21 cellular contexts compared by ENCODE assay signal in the genomic region with DNA sequence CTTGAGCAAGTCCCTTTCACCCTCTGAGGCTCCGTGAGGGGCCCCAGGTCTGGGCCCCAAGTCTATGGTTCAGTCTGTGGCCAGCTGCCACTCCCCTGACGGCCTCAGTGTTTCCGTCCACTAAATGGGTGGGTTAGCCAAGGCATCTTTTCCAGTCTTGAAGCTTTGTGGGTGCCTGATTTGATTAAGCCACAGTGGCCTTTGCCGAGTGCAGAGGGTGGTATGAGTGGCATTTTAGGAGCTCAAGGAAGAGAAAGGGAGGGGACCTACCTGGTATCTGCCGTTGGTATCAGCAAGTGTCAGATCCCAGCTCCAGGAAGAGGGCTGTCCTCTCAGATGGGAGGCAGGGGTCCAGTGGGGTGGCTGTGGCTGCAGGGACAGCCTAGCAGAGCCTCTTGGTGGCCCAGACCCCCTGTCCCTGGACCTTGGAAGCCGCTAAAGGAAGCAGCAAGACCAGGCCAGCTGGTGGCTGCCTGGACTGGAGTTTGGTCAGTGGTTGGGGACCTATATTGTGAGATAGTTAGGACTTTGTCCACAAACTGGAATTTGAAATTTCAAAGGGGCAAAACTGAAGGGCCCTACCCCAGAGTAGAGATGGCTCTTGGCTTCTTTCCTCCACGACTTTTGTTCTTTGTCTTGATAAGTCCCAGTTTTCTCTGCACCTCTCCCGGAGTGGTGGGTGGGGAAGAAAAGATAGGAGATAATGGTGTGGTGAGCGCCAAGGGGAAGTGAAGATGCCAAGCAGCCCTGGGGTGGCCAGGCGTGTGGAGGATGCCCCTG. TPM values are rescaled to one million over a fixed set of nuclear protein-coding genes. Genes with fewer than 3 reads are reported as not detected.
A peak's percentile ranks its signal among the peaks of the same experiment; 100 is the strongest.
DNase-seq lines count a peak whose midpoint lies in the region; ATAC-seq, FAIRE-seq and TF ChIP-seq lines count a peak whose summit lies in the region.
"Had no signal": no experiment of that assay in that cellular context is flagged by ENCODE, and none has a peak within 500 bp of the region (broad histone marks: within the 10 kb centered on the region; RNA-seq: fewer than 3 reads in every experiment).

No MANE protein-coding gene starts in this region.

- 23% methylated on average over 10 of the region's 10 CpGs for WGBS in HepG2 (ENCODE audit: low lambda C conversion rate)
- WGBS in small intestine, 3 donors = 21 to 58% (median 32%) methylated on average over 10 of the region's 10 CpGs

- peaks cover 58% of the 10 kb centered on the region for H3K79me2 ChIP-seq in HepG2 (ENCODE audit: insufficient read depth, low read length)

- intact Hi-C loops in HepG2 (cut with micrococcal nuclease; ENCODE audit: unreplicated experiment) (loop anchor here (2.0 kb wide), 3 partner anchors 39 to 75 kb away; no protein-coding TSS in a partner anchor), Calu3 (cut with micrococcal nuclease; ENCODE audit: unreplicated experiment) (no loop called here)

- no peak overlapping the region for H3K27ac Mint-ChIP-seq in Calu3 (ENCODE audit: unreplicated experiment)
- H3K27ac Mint-ChIP-seq: H9, HFFc6 had no signal

- no peaks in the 10 kb centered on the region for H3K9me3 Mint-ChIP-seq in Calu3 (ENCODE audit: low read depth, unreplicated experiment)
- H3K9me3 Mint-ChIP-seq: H9, HFFc6 had no signal

- ATAC-seq in HepG2 = peak; percentile 39

- no peaks in the 10 kb centered on the region for H4K20me1 ChIP-seq in HepG2 (ENCODE audit: insufficient read depth, low read length)

- H3K4me1 ChIP-seq in duodenal mucosa (ENCODE audit: control insufficient read depth in 1 of 2, insufficient read depth in 2 of 2, low read length in 2 of 2) = peaks cover 50 to 67% of the 10 kb centered on the region in 2 donors
- H3K4me1 ChIP-seq in HepG2 (ENCODE audit: insufficient read depth, low read length) = peaks cover 96% of the 10 kb centered on the region
- H3K4me1 ChIP-seq in small intestine (ENCODE audit: control insufficient read depth in 2 of 2, insufficient read depth in 1 of 2, low read depth in 1 of 2, low read length in 1 of 2) = peaks cover 0 to 11% of the 10 kb centered on the region in 2 donors
- H3K4me1 ChIP-seq: BE2C had no signal

- peaks cover 5% of the 10 kb centered on the region for H3K36me3 Mint-ChIP-seq in Calu3 (ENCODE audit: insufficient read depth, unreplicated experiment)

- peaks cover 32% of the 10 kb centered on the region for H3K4me1 Mint-ChIP-seq in Calu3 (ENCODE audit: low read depth, unreplicated experiment)

- H3K27ac ChIP-seq in duodenal mucosa (ENCODE audit: low read depth, low read length) = peak overlapping the region; percentile 28
- H3K27ac ChIP-seq in HepG2 (ENCODE audit: extremely low read length, insufficient read depth, low read length) = peak overlapping the region; percentile 94
- H3K27ac ChIP-seq in small intestine (ENCODE audit: low read depth in 1 of 2, low read length in 1 of 2) = peak overlapping the region; percentile 47 to 90

- H3K27me3 ChIP-seq in duodenal mucosa (ENCODE audit: control insufficient read depth in 1 of 2, insufficient read depth in 2 of 2, low read length in 2 of 2) (no peaks in the 10 kb centered on the region), HepG2 (ENCODE audit: control insufficient read depth in 1 of 2, insufficient read depth in 2 of 2, low read length in 2 of 2) (no peaks in the 10 kb centered on the region), small intestine (ENCODE audit: control insufficient read depth in 2 of 2, insufficient read depth in 2 of 2, low read length in 2 of 2) (no peaks in the 10 kb centered on the region)
- H3K27me3 ChIP-seq: BE2C had no signal

- in situ Hi-C loops in HepG2 (cut with HindIII; ENCODE audit: extremely low pct_ligation_motif_present, low pct_unique_long_range_greater_than_20kb) = no loop called here

- peak overlapping the region; percentile 89 for H3K4me2 ChIP-seq in HepG2 (ENCODE audit: low read depth, low read length)

- no peak overlapping the region for H3K4me3 Mint-ChIP-seq in Calu3 (ENCODE audit: low read depth, unreplicated experiment)
- H3K4me3 Mint-ChIP-seq: H9, HFFc6 had no signal

- no peak overlapping the region for H2AFZ ChIP-seq in HepG2 (ENCODE audit: low read length)

- CTCF ChIA-PET in HepG2 (lab: Yijun Ruan, JAX; ENCODE audit: low intra/inter-chr PET ratio, low total read pairs) (no interaction called here), Calu3 (lab: Charles Lee) (interaction anchor here (0.6 to 1.7 kb wide), 4 partner anchors 11 to 214 kb away, joined by 3 to 6 read pairs (median 4); no protein-coding TSS in a partner anchor)

- peak in 1 of 2 experiments; percentile 68; a peak in 2 of 4 replicates for TF ChIP-seq POLR2A in HepG2 (IDR thresholded peaks at IDR 0.05; ENCODE audit: insufficient read depth in 1 of 2, low read depth in 2 of 2, low read length in 2 of 2)
- no peak for TF ChIP-seq POLR2A in GM12891 (IDR thresholded peaks at IDR 0.05; ENCODE audit: low read depth, low read length)

- TF ChIP-seq EP300 in HepG2 (IDR thresholded peaks at IDR 0.05; ENCODE audit: low read depth in 2 of 2, low read length in 2 of 2) = peak in 1 of 2 experiments; percentile 64; a peak in 1 of 4 replicates
- no peak for TF ChIP-seq EP300 in HepG2 (CRISPR knock-in tag; IDR thresholded peaks at IDR 0.05; ENCODE audit: borderline replicate concordance)

- BruUV-seq in HepG2 (replicated peaks; lab: Mats Ljungman, UMichigan) = TSS peak; percentile 54
- BruUV-seq in Calu3 (replicated peaks; lab: Mats Ljungman, UMichigan) = no TSS peak

- peak; percentile 28; the same call in 1 of the 2 replicates for TF ChIP-seq CTCF in HepG2 (CRISPR knock-in tag; IDR thresholded peaks at IDR 0.05)
- no peak for TF ChIP-seq CTCF in Calu3 (IDR thresholded peaks at IDR 0.05; ENCODE audit: unreplicated experiment)

- POLR2A ChIA-PET in HepG2 (lab: Yijun Ruan, JAX) = interaction anchor here (0.9 to 10.8 kb wide), 30 partner anchors 7 to 846 kb away, joined by 3 to 556 read pairs (median 8); partner anchors contain the start of genes FITM2, HNF4A, OSER1 and SERINC3

- H3K36me3 ChIP-seq in duodenal mucosa (ENCODE audit: control insufficient read depth in 1 of 2, insufficient read depth in 2 of 2, low read length in 2 of 2) = peaks cover 0 to 12% of the 10 kb centered on the region in 2 donors
- peaks cover 12 to 13% of the 10 kb centered on the region in 2 experiments for H3K36me3 ChIP-seq in HepG2 (replicated peaks in 1 of 2; ENCODE audit: control insufficient read depth in 1 of 2, insufficient read depth in 2 of 2, low read length in 2 of 2)
- no peaks in the 10 kb centered on the region for H3K36me3 ChIP-seq in small intestine (ENCODE audit: control insufficient read depth in 2 of 2, insufficient read depth in 2 of 2, low read length in 2 of 2)
- H3K36me3 ChIP-seq: BE2C had no signal

- DNase-seq in OCI-M1 (lab: John Stamatoyannopoulos, UW) (peak; percentile 25), HepG2 (ENCODE audit: low spot score) (peak; percentile 65), small intestine (peak; percentile 82), D341Med (ENCODE audit: low spot score) (no peak), GM12891 (ENCODE audit: insufficient read length, low spot score) (no peak), Calu3 (no peak)
- DNase-seq: BE2C, GDM1, H9, HFFc6, KBM-7, MM.1S, NCI-H1048, NCI-H1417 treated with DMSO at 0.1 percent for 48 hours, NCI-H187, NCI-H446, NCI-H526, RPMI8226, SHP77 had no signal

- no peaks in the 10 kb centered on the region for H3K9me3 ChIP-seq in duodenal mucosa (ENCODE audit: control insufficient read depth in 1 of 2, low read length in 2 of 2)
- H3K9me3 ChIP-seq in HepG2 (ENCODE audit: low read length) = no peaks in the 10 kb centered on the region
- no peaks in the 10 kb centered on the region for H3K9me3 ChIP-seq in small intestine (ENCODE audit: control insufficient read depth, low read depth)
- H3K9me3 ChIP-seq: BE2C had no signal

- H3K4me3 ChIP-seq in duodenal mucosa (ENCODE audit: low read depth in 1 of 2, low read length in 2 of 2) (peak overlapping the region; percentile 33 to 60), HepG2 (replicated peaks in 1 of 3; ENCODE audit: insufficient read depth in 1 of 3, low read depth in 2 of 3, low read length in 3 of 3) (peak overlapping the region; percentile 39 to 74 (median 48)), small intestine (ENCODE audit: low read depth in 1 of 2, low read length in 2 of 2) (peak overlapping the region in 1 of 2 donors; percentile 66)

- FAIRE-seq in HepG2 (lab: Jason Lieb, UNC) (peak; percentile 51), small intestine (lab: Jason Lieb, UNC) (no peak), GM12891 (lab: Jason Lieb, UNC) (no peak)
- FAIRE-seq: A204.1 had no signal

- H3K27me3 Mint-ChIP-seq in Calu3 (ENCODE audit: unreplicated experiment) = no peaks in the 10 kb centered on the region

- no peak; the same call in none of the 2 replicates for TF ChIP-seq RAD21 in HepG2 (CRISPR knock-in tag; IDR thresholded peaks at IDR 0.05)

- peak overlapping the region; percentile 54 to 73 for H3K9ac ChIP-seq in duodenal mucosa (ENCODE audit: low read depth in 1 of 2, low read length in 2 of 2)
- peak overlapping the region; percentile 68 for H3K9ac ChIP-seq in HepG2 (ENCODE audit: insufficient read depth, low read depth, low read length)

RNA-seq across cellular contexts. Expression of gene HNF4A, which starts 39.9 kb away (rescaled TPM):
- 169 and 190 TPM in 2 replicates for total RNA-seq in HepG2 (2016; rRNA removed; fragmentation: Illumina TruSeq; extraction: Trizol)
- total RNA-seq in HepG2 (2016; cell fraction: cytosol; rRNA removed; fragmentation: Illumina TruSeq; extraction: Trizol; ENCODE audit: low read depth) = 29.0 and 32.3 TPM in 2 replicates
- 151 and 173 TPM in 2 replicates for total RNA-seq in HepG2 (2016; cell fraction: insoluble cytoplasmic fraction; rRNA removed; fragmentation: Illumina TruSeq; extraction: Trizol)
- total RNA-seq in HepG2 (2016; cell fraction: membrane; rRNA removed; fragmentation: Illumina TruSeq; extraction: Trizol) = 112 and 124 TPM in 2 replicates
- total RNA-seq in HepG2 (2016; cell fraction: nucleus; rRNA removed; fragmentation: Illumina TruSeq; extraction: Trizol) = 102 and 116 TPM in 2 replicates
- 80.9 and 112 TPM in 2 replicates for polyA plus RNA-seq in HepG2 (2011; rRNA removed)
- polyA plus RNA-seq in HepG2 (2011; cell fraction: cytosol; rRNA removed) = 42.6 and 51.4 TPM in 2 replicates
- polyA plus RNA-seq in HepG2 (2011; cell fraction: nucleus; rRNA removed) = 155 and 166 TPM in 2 replicates
- polyA plus RNA-seq in HepG2 (2012) = 118 and 127 TPM in 2 replicates
- 15.4 and 16.4 TPM in 2 replicates for polyA plus RNA-seq in HepG2 (2016; cell fraction: cytosol; fragmentation: Illumina TruSeq; extraction: Trizol; ENCODE audit: low read depth)
- polyA plus RNA-seq in HepG2 (2016; cell fraction: insoluble cytoplasmic fraction; fragmentation: Illumina TruSeq; extraction: Trizol; ENCODE audit: low read depth) = 119 and 153 TPM in 2 replicates
- polyA plus RNA-seq in HepG2 (2016; cell fraction: membrane; fragmentation: Illumina TruSeq; extraction: Trizol; ENCODE audit: low read depth) = 46.6 and 47.5 TPM in 2 replicates
- polyA plus RNA-seq in HepG2 (2016; cell fraction: nucleus; fragmentation: Illumina TruSeq; extraction: Trizol; ENCODE audit: insufficient read depth, low read depth) = 182 and 192 TPM in 2 replicates
- polyA minus RNA-seq in HepG2 (2011; rRNA and poly(A)+ RNA removed; ENCODE audit: low replicate concordance) = 4.8 and 366 TPM in 2 replicates
- polyA minus RNA-seq in HepG2 (2011; cell fraction: cytosol; rRNA and poly(A)+ RNA removed) = 84.1 and 95.5 TPM in 2 replicates
- 74.7 and 93.0 TPM in 2 replicates for polyA minus RNA-seq in HepG2 (2011; cell fraction: nucleus; rRNA and poly(A)+ RNA removed)
- polyA plus RNA-seq in small intestine = 100 to 1,000 TPM in 1 of 3 donors, 10 to 100 TPM in 2; 56.7 to 124 (median 98.6) TPM
- not detected for polyA plus RNA-seq in GM12891 (2012; ENCODE audit: low read depth, missing spikeins)
- total RNA-seq in Calu3 (2022) = 27.7 and 41.1 TPM in 2 replicates
- total RNA-seq: H9, HFFc6 had no signal

RNA-seq across cellular contexts. Expression of gene R3HDML, which starts 58.5 kb away (rescaled TPM):
- total RNA-seq in HepG2 (2016; rRNA removed; fragmentation: Illumina TruSeq; extraction: Trizol) = not detected in 2 replicates
- total RNA-seq in HepG2 (2016; cell fraction: cytosol; rRNA removed; fragmentation: Illumina TruSeq; extraction: Trizol; ENCODE audit: low read depth) = not detected in 2 replicates
- total RNA-seq in HepG2 (2016; cell fraction: insoluble cytoplasmic fraction; rRNA removed; fragmentation: Illumina TruSeq; extraction: Trizol) = not detected in 2 replicates
- total RNA-seq in HepG2 (2016; cell fraction: membrane; rRNA removed; fragmentation: Illumina TruSeq; extraction: Trizol) = not detected in 2 replicates
- not detected in 2 replicates for total RNA-seq in HepG2 (2016; cell fraction: nucleus; rRNA removed; fragmentation: Illumina TruSeq; extraction: Trizol)
- not detected in 2 replicates for polyA plus RNA-seq in HepG2 (2011; rRNA removed)
- polyA plus RNA-seq in HepG2 (2011; cell fraction: cytosol; rRNA removed) = not detected in 2 replicates
- polyA plus RNA-seq in HepG2 (2011; cell fraction: nucleus; rRNA removed) = not detected in 2 replicates
- not detected in 2 replicates for polyA plus RNA-seq in HepG2 (2012)
- polyA plus RNA-seq in HepG2 (2016; cell fraction: cytosol; fragmentation: Illumina TruSeq; extraction: Trizol; ENCODE audit: low read depth) = not detected in 2 replicates
- not detected in 2 replicates for polyA plus RNA-seq in HepG2 (2016; cell fraction: insoluble cytoplasmic fraction; fragmentation: Illumina TruSeq; extraction: Trizol; ENCODE audit: low read depth)
- polyA plus RNA-seq in HepG2 (2016; cell fraction: membrane; fragmentation: Illumina TruSeq; extraction: Trizol; ENCODE audit: low read depth) = not detected in 2 replicates
- polyA plus RNA-seq in HepG2 (2016; cell fraction: nucleus; fragmentation: Illumina TruSeq; extraction: Trizol; ENCODE audit: insufficient read depth, low read depth) = not detected in 2 replicates
- polyA minus RNA-seq in HepG2 (2011; rRNA and poly(A)+ RNA removed; ENCODE audit: low replicate concordance) = not detected in 2 replicates
- polyA minus RNA-seq in HepG2 (2011; cell fraction: cytosol; rRNA and poly(A)+ RNA removed) = not detected in 2 replicates
- polyA minus RNA-seq in HepG2 (2011; cell fraction: nucleus; rRNA and poly(A)+ RNA removed) = not detected in 2 replicates
- polyA plus RNA-seq in small intestine = not detected
- polyA plus RNA-seq in GM12891 (2012; ENCODE audit: low read depth, missing spikeins) = not detected
- total RNA-seq in Calu3 (2022) = not detected in 2 replicates
- total RNA-seq: H9, HFFc6 had no signal

Comparison
In these comparisons a context has a peak if more than half of its experiments do, and no peak if none do; other contexts are left out.
1. DNase-seq: peak in OCI-M1 (single experiment), HepG2 (single experiment) and small intestine (single experiment); none in D341Med (single experiment), GM12891 (single experiment) and Calu3 (single experiment).
2. H3K27ac ChIP-seq: peak in every context shown above with its lines; median percentile 94 in HepG2; 68 in small intestine; 28 in duodenal mucosa.